9 cellular contexts compared by ENCODE assay signal in the genomic region with DNA sequence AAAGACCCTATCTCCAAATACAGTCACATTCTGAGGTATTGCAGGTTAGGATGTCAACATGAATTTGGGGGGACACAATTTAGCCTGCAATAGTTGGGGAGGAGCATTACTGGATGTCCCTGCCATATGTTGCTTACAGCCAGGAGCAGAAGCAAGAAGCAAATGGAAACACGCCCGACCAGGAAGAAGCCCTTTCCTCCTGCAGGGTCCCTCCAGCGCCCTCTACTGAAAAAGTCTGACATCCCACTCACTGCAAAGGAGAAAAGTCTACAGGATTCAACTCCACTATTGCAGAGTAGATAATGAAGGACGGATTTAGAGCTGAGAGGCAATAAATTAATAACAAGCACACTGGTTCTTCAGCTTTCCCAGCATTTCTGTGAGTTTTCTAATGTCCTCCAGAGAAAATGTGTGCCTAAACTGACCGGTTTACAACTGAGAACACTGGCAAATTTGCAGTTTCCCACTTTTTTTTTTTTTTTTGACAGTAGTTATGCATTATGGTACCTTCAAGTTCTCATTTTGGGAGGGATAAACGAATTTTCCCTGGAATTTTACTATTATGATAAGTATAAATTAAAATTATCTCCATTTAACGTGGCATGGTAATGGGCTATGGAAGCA. TPM values are rescaled to one million over a fixed set of nuclear protein-coding genes. Genes with fewer than 3 reads are reported as not detected.
DNase-seq lines count a peak whose midpoint lies in the region; ATAC-seq, FAIRE-seq and TF ChIP-seq lines count a peak whose summit lies in the region.
"Had no signal": no experiment of that assay in that cellular context is flagged by ENCODE, and none has a peak within 500 bp of the region (broad histone marks: within the 10 kb centered on the region; RNA-seq: fewer than 3 reads in every experiment).

No MANE protein-coding gene starts in this region.

- H3K9me2 ChIP-seq in GM23248 (ENCODE audit: insufficient read depth), result no peaks in the 10 kb centered on the region

- no peak for FAIRE-seq in D721Med (lab: Jason Lieb, UNC)

- peak; percentile 62 for TF ChIP-seq CTCF in D721Med (IDR thresholded peaks at IDR 0.05; ENCODE audit: insufficient read depth, missing control alignments)

- H3K36me3 ChIP-seq in GM23248 (ENCODE audit: low read depth) (no peaks in the 10 kb centered on the region), iPS DF 6.9 (ENCODE audit: control insufficient read depth, insufficient read depth, low read length) (no peaks in the 10 kb centered on the region)

- H3K27ac ChIP-seq in GM23248 (no peak overlapping the region), iPS DF 6.9 (ENCODE audit: low read length) (no peak overlapping the region)

- H3K4me3 ChIP-seq in GM23248, result no peak overlapping the region
- H3K4me3 ChIP-seq in iPS DF 6.9 (ENCODE audit: low read length), result no peak overlapping the region

- in situ Hi-C loops in GM23248 (cut with MboI), result loop anchor here (25.0 kb wide), 2 partner anchors 391 to 791 kb away; no protein-coding TSS in a partner anchor

- H3K4me3 Mint-ChIP-seq in activated naive CD8-positive, alpha-beta T cell treated with anti-CD3 and anti-CD28 coated beads, Interleukin-2, amount 10 ng/mL, durations not matched to agents 7 days and 5 days, result no peak overlapping the region
- H3K4me3 Mint-ChIP-seq: T-helper 1 cell treated with Interleukin-12 subunit alpha and Interleukin-12 subunit beta and Interleukin-4 antibody, amounts not matched to agents 30 μg/mL and 1 μg/mL, for 36 hours had no signal

- POLR2A ChIA-PET in activated naive CD8-positive, alpha-beta T cell treated with anti-CD3 and anti-CD28 coated beads, Interleukin-2, amount 10 ng/mL, durations not matched to agents 7 days and 5 days (lab: Charles Lee), result interaction anchor here (0.6 to 4.5 kb wide), 8 partner anchors 17 to 218 kb away, joined by 3 to 64 read pairs (median 4); a partner anchor contains a TSS

- H3K27me3 ChIP-seq in GM23248 (replicated peaks; ENCODE audit: insufficient read depth), result no peaks in the 10 kb centered on the region
- H3K27me3 ChIP-seq in iPS DF 6.9 (ENCODE audit: control insufficient read depth, insufficient read depth, low read length), result no peaks in the 10 kb centered on the region

- 45 to 51% methylated on average over 7 of the region's 7 CpGs for WGBS in GM23248 (ENCODE audit: low coverage in 1 of 2, low lambda C conversion rate in 2 of 2, missing lambda C conversion rate in 2 of 2), 2 experiments
- no CpG with 5 or more reads among the region's 7 CpGs for WGBS in iPS DF 6.9 (ENCODE audit: insufficient coverage, insufficient read length)

- H3K4me1 ChIP-seq in GM23248 (ENCODE audit: insufficient read depth) (peaks cover 12% of the 10 kb centered on the region; the same call in 1 of the 2 replicates), iPS DF 6.9 (ENCODE audit: control insufficient read depth, insufficient read depth, low read length) (0 out of 2 replicates have a peak, but pooled peaks cover 1% of the 10 kb centered on the region)

- no peaks in the 10 kb centered on the region for H4K20me1 ChIP-seq in GM23248 (ENCODE audit: insufficient read depth)

- no peaks in the 10 kb centered on the region for H3K27me3 Mint-ChIP-seq in activated naive CD8-positive, alpha-beta T cell treated with anti-CD3 and anti-CD28 coated beads, Interleukin-2, amount 10 ng/mL, durations not matched to agents 7 days and 5 days

- no peaks in the 10 kb centered on the region for H3K9me3 ChIP-seq in GM23248 (ENCODE audit: low read depth)
- H3K9me3 ChIP-seq in iPS DF 6.9 (ENCODE audit: control insufficient read depth, insufficient read depth, low read length), result no peaks in the 10 kb centered on the region

- H3K79me2 ChIP-seq in GM23248 (ENCODE audit: insufficient read depth), result no peaks in the 10 kb centered on the region

- peak overlapping the region; percentile 70 for H3K27ac Mint-ChIP-seq in activated naive CD8-positive, alpha-beta T cell treated with anti-CD3 and anti-CD28 coated beads, Interleukin-2, amount 10 ng/mL, durations not matched to agents 7 days and 5 days
- H3K27ac Mint-ChIP-seq: T-helper 1 cell treated with Interleukin-12 subunit alpha and Interleukin-12 subunit beta and Interleukin-4 antibody, amounts not matched to agents 30 μg/mL and 1 μg/mL, for 36 hours had no signal

- ATAC-seq in activated naive CD8-positive, alpha-beta T cell treated with anti-CD3 and anti-CD28 coated beads, Interleukin-2, amount 10 ng/mL, durations not matched to agents 7 days and 5 days (ENCODE audit: low read depth), result peak; percentile 93
- ATAC-seq in HG03520 (IDR thresholded peaks at IDR 0.05; ENCODE audit: unreplicated experiment), result no peak

- H2AFZ ChIP-seq in GM23248, result no peak overlapping the region

- peaks cover 26% of the 10 kb centered on the region for H3F3A ChIP-seq in GM23248 (ENCODE audit: insufficient read depth)

- peaks cover 33% of the 10 kb centered on the region for H3K4me1 Mint-ChIP-seq in activated naive CD8-positive, alpha-beta T cell treated with anti-CD3 and anti-CD28 coated beads, Interleukin-2, amount 10 ng/mL, durations not matched to agents 7 days and 5 days

- H3K9ac ChIP-seq in GM23248, result no peak overlapping the region

- H3K36me3 Mint-ChIP-seq in activated naive CD8-positive, alpha-beta T cell treated with anti-CD3 and anti-CD28 coated beads, Interleukin-2, amount 10 ng/mL, durations not matched to agents 7 days and 5 days, result peaks cover 12% of the 10 kb centered on the region

- DNase-seq in D721Med (ENCODE audit: insufficient read length, low spot score) (peak; percentile 28), GM23248 (peak; percentile 74), NCI-H1436 (lab: John Stamatoyannopoulos, UW) (peak; percentile 65), SW480 (ENCODE audit: low spot score) (peak; percentile 47), iPS DF 6.9 (ENCODE audit: low read depth, low spot score) (peak; percentile 20)
- DNase-seq in activated naive CD8-positive, alpha-beta T cell treated with anti-CD3 and anti-CD28 coated beads, Interleukin-2, amount 10 ng/mL, durations not matched to agents 7 days and 5 days, result peak; percentile 53
- peak; percentile 61 to 65 for DNase-seq in stimulated activated CD4-positive, alpha-beta T cell treated with anti-CD3 and anti-CD28 coated beads, Interleukin-2, amount 100 ng/mL, for 48 hours

- H3K9me3 Mint-ChIP-seq in activated naive CD8-positive, alpha-beta T cell treated with anti-CD3 and anti-CD28 coated beads, Interleukin-2, amount 10 ng/mL, durations not matched to agents 7 days and 5 days, result peaks cover 3% of the 10 kb centered on the region
- H3K9me3 Mint-ChIP-seq: T-helper 1 cell treated with Interleukin-12 subunit alpha and Interleukin-12 subunit beta and Interleukin-4 antibody, amounts not matched to agents 30 μg/mL and 1 μg/mL, for 36 hours had no signal

- H3K4me2 ChIP-seq in GM23248 (ENCODE audit: unreplicated experiment), result no peak overlapping the region

RNA-seq across cellular contexts. Expression of a gene that starts 31.7 kb away (rescaled TPM):
- 8.0 and 9.5 TPM in 2 replicates for total RNA-seq in GM23248 (2014; rRNA removed; shearing (Covaris generic))
- polyA plus RNA-seq in GM23248 (2016; fragmentation: Nextera tagmentation; extraction: Ambion mirVana), result 19.1 and 20.1 TPM in 2 replicates
- 10 to 100 TPM; 13.1 to 15.5 TPM for total RNA-seq in activated naive CD8-positive, alpha-beta T cell treated with anti-CD3 and anti-CD28 coated beads, Interleukin-2, amount 10 ng/mL, durations not matched to agents 7 days and 5 days

Comparison
In these comparisons a context has a peak if more than half of its experiments do, and no peak if none do; other contexts are left out.
1. DNase-seq: peak in every context shown above with its lines; median percentile 74 in GM23248; 65 in NCI-H1436; 63 in stimulated activated CD4-positive, alpha-beta T cell treated with anti-CD3 and anti-CD28 coated beads, Interleukin-2, amount 100 ng/mL, for 48 hours; 53 in activated naive CD8-positive, alpha-beta T cell treated with anti-CD3 and anti-CD28 coated beads, Interleukin-2, amount 10 ng/mL, durations not matched to agents 7 days and 5 days; 47 in SW480; 28 in D721Med; 20 in iPS DF 6.9.